Comparison of ENCODE assay signal across 1 cellular context in the genomic region with DNA sequence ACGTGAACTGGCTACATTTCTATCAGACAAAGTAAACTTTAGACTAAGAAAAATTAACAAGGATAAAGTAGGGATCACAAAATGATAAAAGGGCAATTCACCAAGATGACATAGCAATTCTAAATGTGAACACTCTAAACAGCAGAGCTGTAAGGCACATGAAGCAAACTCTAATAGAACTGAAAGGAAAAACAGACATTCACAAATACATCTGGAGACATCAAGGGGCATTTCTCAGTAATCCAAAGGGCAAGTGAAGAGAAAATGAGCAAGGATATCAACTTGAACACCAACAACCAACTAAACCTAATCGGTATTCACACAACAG.
TF ChIP-seq lines count a peak whose summit lies in the region.

No MANE protein-coding gene starts in this region.

TF ChIP-seq in K562, 482 proteins besides CTCF, POLR2A, EP300 and RAD21 (continued from another document):
- no peak for TF ChIP-seq RBM39 (optimal IDR thresholded peaks at IDR 0.05; ENCODE audit: low read depth, low read length)
- peak; percentile 70 for TF ChIP-seq MAFG (tag; conservative IDR thresholded peaks at IDR 0.05)
- TF ChIP-seq C11orf30 (IDR thresholded peaks at IDR 0.05; ENCODE audit: low read depth): peak; percentile 42; the same call in 1 of the 2 replicates
- TF ChIP-seq, protein P1, sequence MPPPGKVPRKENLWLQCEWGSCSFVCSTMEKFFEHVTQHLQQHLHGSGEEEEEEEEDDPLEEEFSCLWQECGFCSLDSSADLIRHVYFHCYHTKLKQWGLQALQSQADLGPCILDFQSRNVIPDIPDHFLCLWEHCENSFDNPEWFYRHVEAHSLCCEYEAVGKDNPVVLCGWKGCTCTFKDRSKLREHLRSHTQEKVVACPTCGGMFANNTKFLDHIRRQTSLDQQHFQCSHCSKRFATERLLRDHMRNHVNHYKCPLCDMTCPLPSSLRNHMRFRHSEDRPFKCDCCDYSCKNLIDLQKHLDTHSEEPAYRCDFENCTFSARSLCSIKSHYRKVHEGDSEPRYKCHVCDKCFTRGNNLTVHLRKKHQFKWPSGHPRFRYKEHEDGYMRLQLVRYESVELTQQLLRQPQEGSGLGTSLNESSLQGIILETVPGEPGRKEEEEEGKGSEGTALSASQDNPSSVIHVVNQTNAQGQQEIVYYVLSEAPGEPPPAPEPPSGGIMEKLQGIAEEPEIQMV (tag; conservative IDR thresholded peaks at IDR 0.05; ENCODE audit: low read depth): no peak
- TF ChIP-seq ZNF224 (CRISPR knock-in tag; IDR thresholded peaks at IDR 0.05): no peak
- TF ChIP-seq WHSC1 (IDR thresholded peaks at IDR 0.05; ENCODE audit: low read length): no peak
TF ChIP-seq in K562: peak in this region for 4.
